9 cellular contexts compared by ENCODE assay signal in the genomic region with DNA sequence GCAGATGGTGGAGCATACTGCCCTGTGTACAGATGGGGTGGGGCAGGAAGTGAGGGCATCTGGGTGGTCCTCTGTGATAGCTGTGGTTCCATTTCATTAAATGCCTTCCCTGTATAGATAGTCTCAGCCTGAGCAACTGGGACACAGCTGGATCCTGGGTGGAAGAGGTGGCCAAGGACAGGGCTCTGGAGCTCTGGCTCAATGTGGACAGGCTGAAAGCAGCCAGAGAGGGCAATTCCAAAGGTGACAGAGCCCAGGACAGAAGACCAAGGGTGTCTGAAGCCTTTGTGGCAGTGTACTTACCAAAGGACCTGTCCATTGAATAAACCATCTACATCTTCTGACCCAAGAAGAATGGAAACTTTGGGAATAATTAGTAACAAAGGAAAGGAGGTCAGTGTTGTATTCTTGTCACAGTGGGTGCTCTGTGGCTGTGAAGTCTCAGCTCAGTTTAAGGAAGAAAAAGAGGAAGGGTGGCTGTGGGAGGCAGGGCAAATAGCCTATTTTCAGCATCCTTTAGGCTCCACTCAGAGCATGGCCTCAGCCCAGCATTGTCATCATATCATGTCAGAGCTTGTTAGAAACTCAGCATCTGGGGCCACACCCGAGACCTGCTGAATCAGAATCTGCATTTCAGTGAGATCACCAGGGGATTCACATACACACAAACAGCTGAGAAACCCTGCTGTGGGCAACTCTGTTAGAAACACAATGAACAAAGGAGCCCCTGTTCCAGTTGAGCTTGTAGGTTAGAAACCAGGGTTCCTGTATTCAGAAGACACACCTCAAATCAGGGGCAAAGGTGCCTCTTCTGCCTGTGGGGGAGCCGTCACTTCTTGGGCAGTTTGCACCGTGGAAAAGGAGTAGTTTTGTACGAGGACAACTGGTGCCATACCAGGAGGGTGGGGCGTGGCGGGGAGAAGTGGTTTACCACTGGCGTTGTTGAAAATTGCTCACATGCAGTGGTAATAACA.
DNase-seq lines count a peak whose midpoint lies in the region; ATAC-seq and TF ChIP-seq lines count a peak whose summit lies in the region.
"Had no signal": no experiment of that assay in that cellular context is flagged by ENCODE, and none has a peak within 500 bp of the region (broad histone marks: within the 10 kb centered on the region; RNA-seq: fewer than 3 reads in every experiment).

No MANE protein-coding gene starts in this region.

- H3K4me1 ChIP-seq in left lung (peaks cover 0 to 11% of the 10 kb centered on the region in 2 donors), A673 (ENCODE audit: insufficient read depth, low read length, poor library complexity, severe bottlenecking) (no peaks in the 10 kb centered on the region)

- H3K9me3 ChIP-seq in left lung (no peaks in the 10 kb centered on the region), A673 (ENCODE audit: low read depth, low read length, poor library complexity, severe bottlenecking) (no peaks in the 10 kb centered on the region)

- no peaks in the 10 kb centered on the region for H3K27me3 Mint-ChIP-seq in activated T-cell treated with anti-CD3 and anti-CD28 coated beads, Interleukin-2, amount 50 U/mL, for 72 hours (ENCODE audit: low read depth)

- POLR2A ChIA-PET in A673 (lab: Charles Lee; ENCODE audit: low non-redundant PET) = no interaction called here

- BruUV-seq in A673 (replicated peaks; lab: Mats Ljungman, UMichigan) = no TSS peak

- no peaks in the 10 kb centered on the region for H3K27me3 ChIP-seq in left lung
- no peaks in the 10 kb centered on the region for H3K27me3 ChIP-seq in A673 (replicated peaks; ENCODE audit: insufficient read depth, low read depth, low read length, poor library complexity)

- ATAC-seq in GM21737 (IDR thresholded peaks at IDR 0.05; ENCODE audit: unreplicated experiment) (peak; percentile 37), left lung (peak; percentile 33)
- ATAC-seq in activated T-cell treated with anti-CD3 and anti-CD28 coated beads, Interleukin-2, amount 50 U/mL, for 72 hours (replicated peaks in 1 of 2) = peak; percentile 73 to 78

- DNase-seq in ELR (ENCODE audit: low read depth) (peak; percentile 54), MV-4-11 (lab: John Stamatoyannopoulos, UW) (peak; percentile 26), left lung (no peak), A673 (ENCODE audit: low spot score) (no peak), amniotic stem cell (lab: John Stamatoyannopoulos, UW) (no peak)
- DNase-seq in activated T-cell treated with anti-CD3 and anti-CD28 coated beads, Interleukin-2, amount 50 U/mL, for 72 hours = peak; percentile 84 to 89
- DNase-seq in stimulated activated CD8-positive, alpha-beta memory T cell treated with anti-CD3 and anti-CD28 coated beads, Interleukin-4, amount 100 ng/mL, for 48 hours = peak; percentile 81

- no peaks in the 10 kb centered on the region for H3K9me3 Mint-ChIP-seq in activated T-cell treated with anti-CD3 and anti-CD28 coated beads, Interleukin-2, amount 50 U/mL, for 72 hours

- CTCF ChIA-PET in A673 (lab: Charles Lee) = no interaction called here

- peak overlapping the region; percentile 89 for H3K27ac Mint-ChIP-seq in activated T-cell treated with anti-CD3 and anti-CD28 coated beads, Interleukin-2, amount 50 U/mL, for 72 hours

- H3K4me1 Mint-ChIP-seq in activated T-cell treated with anti-CD3 and anti-CD28 coated beads, Interleukin-2, amount 50 U/mL, for 72 hours (ENCODE audit: low read depth) = peaks cover 75% of the 10 kb centered on the region

- intact Hi-C loops in left lung (cut with DNase I) (no loop called here), A673 (cut with micrococcal nuclease; ENCODE audit: unreplicated experiment) (no loop called here)

- H3K36me3 ChIP-seq in left lung = peaks cover 0 to 32% of the 10 kb centered on the region in 2 donors
- no peaks in the 10 kb centered on the region for H3K36me3 ChIP-seq in A673 (ENCODE audit: insufficient read depth, low read length, poor library complexity, severe bottlenecking)

- H3K4me3 Mint-ChIP-seq in activated T-cell treated with anti-CD3 and anti-CD28 coated beads, Interleukin-2, amount 50 U/mL, for 72 hours = peak overlapping the region; percentile 74 to 92

- H3K27ac ChIP-seq in left lung (peak overlapping the region in 1 of 2 donors; percentile 13), A673 (ENCODE audit: low read depth, low read length, poor library complexity, severe bottlenecking) (no peak overlapping the region)
- H3K27ac ChIP-seq: HL-60 had no signal

- H3K36me3 Mint-ChIP-seq in activated T-cell treated with anti-CD3 and anti-CD28 coated beads, Interleukin-2, amount 50 U/mL, for 72 hours (ENCODE audit: insufficient read depth in 2 of 2) = peaks cover 11 to 12% of the 10 kb centered on the region in 2 donors

- H3K4me3 ChIP-seq in left lung (no peak overlapping the region), A673 (ENCODE audit: low read depth, low read length, poor library complexity, severe bottlenecking) (no peak overlapping the region)

- no peak for TF ChIP-seq CTCF in left lung (IDR thresholded peaks at IDR 0.05)
- TF ChIP-seq CTCF in A673 (conservative IDR thresholded peaks at IDR 0.05; ENCODE audit: low read depth, low read length) = no peak

Comparison
In these comparisons a context has a peak if more than half of its experiments do, and no peak if none do; other contexts are left out.
1. DNase-seq: peak in ELR (single experiment), MV-4-11 (single experiment), activated T-cell treated with anti-CD3 and anti-CD28 coated beads, Interleukin-2, amount 50 U/mL, for 72 hours (2 of 2) and stimulated activated CD8-positive, alpha-beta memory T cell treated with anti-CD3 and anti-CD28 coated beads, Interleukin-4, amount 100 ng/mL, for 48 hours (single experiment); none in left lung (0 of 2), A673 (single experiment) and amniotic stem cell (single experiment).
2. Peak in every context shown above with its lines, with median percentiles within 50 percentile points of each other: ATAC-seq.